In genomic region chr12:32603858-32604257, GRCh38 we compare ENCODE assay signal across 8 cellular contexts.
DNase-seq lines count a peak whose midpoint lies in the region; ATAC-seq and TF ChIP-seq lines count a peak whose summit lies in the region.

No MANE protein-coding gene starts in this region.

- no peak overlapping the region for H3K4me3 ChIP-seq in Peyer's patch
- no peak overlapping the region for H3K4me3 ChIP-seq in stomach
- no peak overlapping the region for H3K4me3 ChIP-seq in lower leg skin (ENCODE audit: low read depth, poor library complexity, severe bottlenecking)

- H3K27ac ChIP-seq in Peyer's patch (no peak overlapping the region), stomach (no peak overlapping the region)

- H3K9me3 Mint-ChIP-seq in activated CD4-positive, alpha-beta memory T cell treated with anti-CD3 and anti-CD28 coated beads, Interleukin-2, amount 10 ng/mL, durations not matched to agents 7 days and 5 days = no peaks in the 10 kb centered on the region

- DNase-seq in activated CD4-positive, alpha-beta memory T cell treated with anti-CD3 and anti-CD28 coated beads, Interleukin-2, amount 10 ng/mL, durations not matched to agents 7 days and 5 days = peak; percentile 43
- DNase-seq in sciatic nerve (ENCODE audit: low spot score) = no peak
- no peak for DNase-seq in Peyer's patch
- DNase-seq in stomach = no peak
- DNase-seq in lower leg skin (ENCODE audit: low spot score in 2 of 2) = no peak
- DNase-seq in erythroblast (lab: John Stamatoyannopoulos, UW) = no peak

- H3K27me3 ChIP-seq in Peyer's patch (no peaks in the 10 kb centered on the region), stomach (no peaks in the 10 kb centered on the region)

- no peaks in the 10 kb centered on the region for H3K36me3 Mint-ChIP-seq in activated CD4-positive, alpha-beta memory T cell treated with anti-CD3 and anti-CD28 coated beads, Interleukin-2, amount 10 ng/mL, durations not matched to agents 7 days and 5 days (ENCODE audit: low read depth)

- H3K4me3 Mint-ChIP-seq in activated CD4-positive, alpha-beta memory T cell treated with anti-CD3 and anti-CD28 coated beads, Interleukin-2, amount 10 ng/mL, durations not matched to agents 7 days and 5 days = no peak overlapping the region

- WGBS in stomach, 5 donors = 73 to 89% (median 85%) methylated on average over 2 of the region's 2 CpGs
- WGBS in lower leg skin, 2 donors = 50 to 55% methylated on average over 2 of the region's 2 CpGs

- CTCF ChIA-PET in activated CD4-positive, alpha-beta memory T cell treated with anti-CD3 and anti-CD28 coated beads, Interleukin-2, amount 10 ng/mL, durations not matched to agents 7 days and 5 days (lab: Charles Lee) = interaction anchor here (0.6 to 1.1 kb wide), 2 partner anchors 148 to 152 kb away, joined by 3 read pairs; partner anchors contain the start of gene YARS2

- H3K4me1 ChIP-seq in Peyer's patch (no peaks in the 10 kb centered on the region), stomach (peaks cover 3 to 56% (median 13%) of the 10 kb centered on the region in 4 donors)

- H3K9me3 ChIP-seq in Peyer's patch (no peaks in the 10 kb centered on the region), stomach (no peaks in the 10 kb centered on the region)

- peaks cover 1% of the 10 kb centered on the region for H3K27me3 Mint-ChIP-seq in activated CD4-positive, alpha-beta memory T cell treated with anti-CD3 and anti-CD28 coated beads, Interleukin-2, amount 10 ng/mL, durations not matched to agents 7 days and 5 days

- TF ChIP-seq CTCF in Peyer's patch (IDR thresholded peaks at IDR 0.05) (no peak), stomach (IDR thresholded peaks at IDR 0.05) (no peak), lower leg skin (IDR thresholded peaks at IDR 0.05) (no peak)

- peak overlapping the region; percentile 68 for H3K27ac Mint-ChIP-seq in activated CD4-positive, alpha-beta memory T cell treated with anti-CD3 and anti-CD28 coated beads, Interleukin-2, amount 10 ng/mL, durations not matched to agents 7 days and 5 days

- intact Hi-C loops in sciatic nerve (cut with DNase I) = no loop called here
- intact Hi-C loops in stomach (cut with DNase I; ENCODE audit: low total_unique reads) = no loop called here
- intact Hi-C loops in lower leg skin (cut with DNase I; ENCODE audit: low total_unique reads) = no loop called here

- POLR2A ChIA-PET in activated CD4-positive, alpha-beta memory T cell treated with anti-CD3 and anti-CD28 coated beads, Interleukin-2, amount 10 ng/mL, durations not matched to agents 7 days and 5 days (lab: Charles Lee) = interaction anchor here (1.2 kb wide), 1 partner anchor 14 kb away, joined by 5 read pairs; no protein-coding TSS in a partner anchor

- no peak for TF ChIP-seq EP300 in stomach (IDR thresholded peaks at IDR 0.05)

- ATAC-seq in GM19035 (IDR thresholded peaks at IDR 0.05; ENCODE audit: unreplicated experiment) (peak; percentile 90), HG02885 (IDR thresholded peaks at IDR 0.05; ENCODE audit: poor library complexity, unreplicated experiment) (peak; percentile 95), sciatic nerve (peak; percentile 72)

- peaks cover 16% of the 10 kb centered on the region for H3K4me1 Mint-ChIP-seq in activated CD4-positive, alpha-beta memory T cell treated with anti-CD3 and anti-CD28 coated beads, Interleukin-2, amount 10 ng/mL, durations not matched to agents 7 days and 5 days

- TF ChIP-seq POLR2A in Peyer's patch (IDR thresholded peaks at IDR 0.05) = no peak
- TF ChIP-seq POLR2A in stomach (IDR thresholded peaks at IDR 0.05) = no peak
- no peak for TF ChIP-seq POLR2A in lower leg skin (IDR thresholded peaks at IDR 0.05)
- no peak for TF ChIP-seq POLR2A in erythroblast (IDR thresholded peaks at IDR 0.05; ENCODE audit: low read length)

- H3K36me3 ChIP-seq in Peyer's patch (peaks cover 0 to 60% (median 5%) of the 10 kb centered on the region in 3 donors), stomach (peaks cover 24 to 87% (median 74%) of the 10 kb centered on the region in 4 donors)
